Comparison of ENCODE assay signal across 9 cellular contexts in genomic region chr9:76374702-76375543, GRCh38. TPM values are rescaled to one million over a fixed set of nuclear protein-coding genes. Genes with fewer than 3 reads are reported as not detected.
DNase-seq lines count a peak whose midpoint lies in the region; ATAC-seq and TF ChIP-seq lines count a peak whose summit lies in the region.
"Had no signal": no experiment of that assay in that cellular context is flagged by ENCODE, and none has a peak within 500 bp of the region (broad histone marks: within the 10 kb centered on the region; RNA-seq: fewer than 3 reads in every experiment).

No MANE protein-coding gene starts in this region.

- H3K4me1 Mint-ChIP-seq in Caco-2 (ENCODE audit: low read depth, unreplicated experiment) = peaks cover 7% of the 10 kb centered on the region
- peaks cover 38% of the 10 kb centered on the region for H3K4me1 Mint-ChIP-seq in nephron progenitor cell
- no peaks in the 10 kb centered on the region for H3K4me1 Mint-ChIP-seq in activated CD4-positive, alpha-beta T cell treated with anti-CD3 and anti-CD28 coated beads for 36 hours

- H3K9me3 ChIP-seq in Caco-2 = no peaks in the 10 kb centered on the region

- no TSS peak for BruUV-seq in Caco-2 (replicated peaks; lab: Mats Ljungman, UMichigan)

- no peaks in the 10 kb centered on the region for H3K27me3 ChIP-seq in Caco-2 (replicated peaks; ENCODE audit: control insufficient read depth, insufficient read depth, low read length)

- ATAC-seq in activated CD4-positive, alpha-beta T cell treated with anti-CD3 and anti-CD28 coated beads for 36 hours = no peak
- ATAC-seq in HG02678 (IDR thresholded peaks at IDR 0.05; ENCODE audit: unreplicated experiment) = no peak

- POLR2A ChIA-PET in Caco-2 (lab: Charles Lee) = no interaction called here
- POLR2A ChIA-PET in activated CD4-positive, alpha-beta T cell treated with anti-CD3 and anti-CD28 coated beads for 36 hours (lab: Charles Lee) = no interaction called here

- H3K27ac Mint-ChIP-seq in Caco-2 (ENCODE audit: unreplicated experiment) = peak overlapping the region; percentile 81
- H3K27ac Mint-ChIP-seq in nephron progenitor cell = peak overlapping the region; percentile 40
- no peak overlapping the region for H3K27ac Mint-ChIP-seq in activated CD4-positive, alpha-beta T cell treated with anti-CD3 and anti-CD28 coated beads for 36 hours

- H3K4me3 ChIP-seq in Caco-2 (ENCODE audit: low read depth, low read length) (no peak overlapping the region), epithelial cell of proximal tubule (ENCODE audit: low read depth, low read length) (no peak overlapping the region)

- peaks cover 13% of the 10 kb centered on the region for H3K4me1 ChIP-seq in Caco-2

- DNase-seq in Caco-2 (peak; percentile 51 to 75), NCI-H226 (peak; percentile 93), epithelial cell of proximal tubule (ENCODE audit: low read depth) (peak; percentile 80), nephron progenitor cell (peak; percentile 66), foreskin melanocyte (no peak), NCI-H526 treated with DMSO at 0.1 percent for 48 hours (lab: John Stamatoyannopoulos, UW) (no peak)
- DNase-seq in activated CD4-positive, alpha-beta T cell treated with anti-CD3 and anti-CD28 coated beads for 36 hours = no peak
- DNase-seq: NCI-H1694 had no signal

- H3K4me3 Mint-ChIP-seq in Caco-2 (ENCODE audit: unreplicated experiment) (peak overlapping the region; percentile 27), nephron progenitor cell (no peak overlapping the region)
- H3K4me3 Mint-ChIP-seq in activated CD4-positive, alpha-beta T cell treated with anti-CD3 and anti-CD28 coated beads for 36 hours = no peak overlapping the region

- no peaks in the 10 kb centered on the region for H3K36me3 Mint-ChIP-seq in Caco-2 (ENCODE audit: insufficient read depth, unreplicated experiment)
- H3K36me3 Mint-ChIP-seq in nephron progenitor cell (ENCODE audit: low read depth) = no peaks in the 10 kb centered on the region
- no peaks in the 10 kb centered on the region for H3K36me3 Mint-ChIP-seq in activated CD4-positive, alpha-beta T cell treated with anti-CD3 and anti-CD28 coated beads for 36 hours (ENCODE audit: low read depth)

- CTCF ChIA-PET in Caco-2 (lab: Charles Lee) = no interaction called here
- CTCF ChIA-PET in activated CD4-positive, alpha-beta T cell treated with anti-CD3 and anti-CD28 coated beads for 36 hours (lab: Charles Lee) = interaction anchor here (0.7 kb wide), 2 partner anchors 204 to 263 kb away, joined by 3 read pairs; no protein-coding TSS in a partner anchor

- intact Hi-C loops in Caco-2 (cut with micrococcal nuclease; ENCODE audit: unreplicated experiment) = loop anchor here (10.0 kb wide), 1 partner anchor 60 kb away; no protein-coding TSS in a partner anchor
- intact Hi-C loops in activated CD4-positive, alpha-beta T cell treated with anti-CD3 and anti-CD28 coated beads for 36 hours (cut with DNase I, micrococcal nuclease) = no loop called here

- TF ChIP-seq CTCF in Caco-2 (IDR thresholded peaks at IDR 0.05; ENCODE audit: insufficient read depth in 1 of 2, low read depth in 1 of 2, low read length in 1 of 2, severe bottlenecking in 1 of 2, unreplicated experiment in 1 of 2) = no peak
- TF ChIP-seq CTCF in epithelial cell of proximal tubule (conservative IDR thresholded peaks at IDR 0.05; ENCODE audit: low read depth, low read length) = no peak
- no peak for TF ChIP-seq CTCF in nephron progenitor cell (IDR thresholded peaks at IDR 0.05)

- H3K27me3 Mint-ChIP-seq in Caco-2 (ENCODE audit: insufficient read depth, unreplicated experiment) (no peaks in the 10 kb centered on the region), nephron progenitor cell (ENCODE audit: low read depth, poor library complexity) (peaks cover 2% of the 10 kb centered on the region)
- H3K27me3 Mint-ChIP-seq in activated CD4-positive, alpha-beta T cell treated with anti-CD3 and anti-CD28 coated beads for 36 hours = no peaks in the 10 kb centered on the region

- no peaks in the 10 kb centered on the region for H3K9me3 Mint-ChIP-seq in Caco-2 (ENCODE audit: unreplicated experiment)
- no peaks in the 10 kb centered on the region for H3K9me3 Mint-ChIP-seq in nephron progenitor cell
- no peaks in the 10 kb centered on the region for H3K9me3 Mint-ChIP-seq in activated CD4-positive, alpha-beta T cell treated with anti-CD3 and anti-CD28 coated beads for 36 hours (ENCODE audit: low read depth)

- no peaks in the 10 kb centered on the region for H3K36me3 ChIP-seq in Caco-2 (ENCODE audit: control insufficient read depth, insufficient read depth, low read length)

RNA-seq across cellular contexts. Expression of gene RFK, which starts 19.3 kb away (rescaled TPM):
- 12.4 and 16.5 TPM in 2 replicates for total RNA-seq in Caco-2 (2022)
- 33.6 and 43.2 TPM in 2 replicates for total RNA-seq in epithelial cell of proximal tubule
- total RNA-seq in activated CD4-positive, alpha-beta T cell treated with anti-CD3 and anti-CD28 coated beads for 36 hours = 1 to 10 TPM; 7.0 to 8.3 TPM

Comparison
In these comparisons a context has a peak if more than half of its experiments do, and no peak if none do; other contexts are left out.
1. DNase-seq: peak in Caco-2 (2 of 2), NCI-H226 (single experiment), epithelial cell of proximal tubule (single experiment) and nephron progenitor cell (single experiment); none in foreskin melanocyte (single experiment), activated CD4-positive, alpha-beta T cell treated with anti-CD3 and anti-CD28 coated beads for 36 hours (single experiment) and NCI-H526 treated with DMSO at 0.1 percent for 48 hours (single experiment).